ENCODE assay signal across 8 cellular contexts in genomic region chr3:36945326-36945980, GRCh38. TPM values are rescaled to one million over a fixed set of nuclear protein-coding genes. Genes with fewer than 3 reads are reported as not detected.
DNase-seq lines count a peak whose midpoint lies in the region; ATAC-seq and TF ChIP-seq lines count a peak whose summit lies in the region.

No MANE protein-coding gene starts in this region.

- peaks cover 28% of the 10 kb centered on the region for H3K9me3 ChIP-seq in DND-41 (ENCODE audit: insufficient read depth, low read length, severe bottlenecking)

- H4K20me1 ChIP-seq in DND-41 (ENCODE audit: insufficient read depth, low read length), result no peaks in the 10 kb centered on the region

- peaks cover 21% of the 10 kb centered on the region for H3K9me3 Mint-ChIP-seq in activated CD4-positive, alpha-beta memory T cell treated with anti-CD3 and anti-CD28 coated beads, Interleukin-2, amount 10 ng/mL, durations not matched to agents 7 days and 5 days
- H3K9me3 Mint-ChIP-seq in glutamatergic neuron (ENCODE audit: unreplicated experiment), result peaks cover 3% of the 10 kb centered on the region

- H3K27me3 ChIP-seq in DND-41 (ENCODE audit: insufficient read depth, low read length, poor library complexity), result no peaks in the 10 kb centered on the region

- H3K4me1 Mint-ChIP-seq in activated CD4-positive, alpha-beta memory T cell treated with anti-CD3 and anti-CD28 coated beads, Interleukin-2, amount 10 ng/mL, durations not matched to agents 7 days and 5 days, result peaks cover 9% of the 10 kb centered on the region
- H3K4me1 Mint-ChIP-seq in glutamatergic neuron (ENCODE audit: low read depth, unreplicated experiment), result no peaks in the 10 kb centered on the region

- H3K4me1 ChIP-seq in DND-41 (ENCODE audit: insufficient read depth, low read length), result peaks cover 15% of the 10 kb centered on the region

- H3K4me3 ChIP-seq in DND-41 (ENCODE audit: low read depth in 1 of 2, low read length in 2 of 2) (peak overlapping the region in 1 of 2 experiments; percentile 61; a peak in 2 of 4 replicates), retinal pigment epithelial cell (ENCODE audit: low read length) (peak overlapping the region; percentile 66)

- intact Hi-C loops in posterior cingulate gyrus (cut with DNase I), result no loop called here

- CTCF ChIA-PET in activated CD4-positive, alpha-beta memory T cell treated with anti-CD3 and anti-CD28 coated beads, Interleukin-2, amount 10 ng/mL, durations not matched to agents 7 days and 5 days (lab: Charles Lee), result interaction anchor here (0.8 to 2.2 kb wide), 4 partner anchors 13 to 31 kb away, joined by 4 to 15 read pairs (median 6); no protein-coding TSS in a partner anchor

- peak overlapping the region; percentile 72 for H2AFZ ChIP-seq in DND-41 (ENCODE audit: low read depth, low read length)

- peak overlapping the region; percentile 75 for H3K4me3 Mint-ChIP-seq in activated CD4-positive, alpha-beta memory T cell treated with anti-CD3 and anti-CD28 coated beads, Interleukin-2, amount 10 ng/mL, durations not matched to agents 7 days and 5 days
- peak overlapping the region; percentile 84 for H3K4me3 Mint-ChIP-seq in glutamatergic neuron (ENCODE audit: unreplicated experiment)

- peaks cover 8% of the 10 kb centered on the region for H3K27me3 Mint-ChIP-seq in activated CD4-positive, alpha-beta memory T cell treated with anti-CD3 and anti-CD28 coated beads, Interleukin-2, amount 10 ng/mL, durations not matched to agents 7 days and 5 days
- peaks cover 18% of the 10 kb centered on the region for H3K27me3 Mint-ChIP-seq in glutamatergic neuron (ENCODE audit: unreplicated experiment)

- DNase-seq in DND-41 (no peak), glutamatergic neuron (no peak), retinal pigment epithelial cell (ENCODE audit: low read depth) (no peak), posterior cingulate gyrus (no peak), DMS53 (lab: John Stamatoyannopoulos, UW) (no peak), 8988T (no peak)
- no peak for DNase-seq in activated CD4-positive, alpha-beta memory T cell treated with anti-CD3 and anti-CD28 coated beads, Interleukin-2, amount 10 ng/mL, durations not matched to agents 7 days and 5 days

- peak overlapping the region; percentile 69 for H3K4me2 ChIP-seq in DND-41 (ENCODE audit: insufficient read depth, low read length)

- no peak overlapping the region for H3K9ac ChIP-seq in DND-41 (ENCODE audit: low read depth, low read length)

- POLR2A ChIA-PET in activated CD4-positive, alpha-beta memory T cell treated with anti-CD3 and anti-CD28 coated beads, Interleukin-2, amount 10 ng/mL, durations not matched to agents 7 days and 5 days (lab: Charles Lee), result interaction anchor here (1.0 to 2.9 kb wide), 6 partner anchors 10 to 47 kb away, joined by 5 to 13 read pairs (median 8); partner anchors contain the start of genes EPM2AIP1 and MLH1

- TF ChIP-seq CTCF in DND-41 (IDR thresholded peaks at IDR 0.05; ENCODE audit: borderline replicate concordance, extremely low read depth, low read length, poor library complexity, severe bottlenecking) (no peak), glutamatergic neuron (IDR thresholded peaks at IDR 0.05; ENCODE audit: partially characterized antibody, unreplicated experiment) (no peak), retinal pigment epithelial cell (conservative IDR thresholded peaks at IDR 0.05; ENCODE audit: low read depth, low read length) (no peak)

- no peak overlapping the region for H3K27ac Mint-ChIP-seq in activated CD4-positive, alpha-beta memory T cell treated with anti-CD3 and anti-CD28 coated beads, Interleukin-2, amount 10 ng/mL, durations not matched to agents 7 days and 5 days
- H3K27ac Mint-ChIP-seq in glutamatergic neuron (ENCODE audit: unreplicated experiment), result no peak overlapping the region

- peaks cover 18% of the 10 kb centered on the region for H3K36me3 Mint-ChIP-seq in activated CD4-positive, alpha-beta memory T cell treated with anti-CD3 and anti-CD28 coated beads, Interleukin-2, amount 10 ng/mL, durations not matched to agents 7 days and 5 days (ENCODE audit: low read depth)
- peaks cover 17% of the 10 kb centered on the region for H3K36me3 Mint-ChIP-seq in glutamatergic neuron (ENCODE audit: unreplicated experiment)

- H3K79me2 ChIP-seq in DND-41 (ENCODE audit: insufficient read depth, low read length), result no peaks in the 10 kb centered on the region

- no peak overlapping the region for H3K27ac ChIP-seq in DND-41 (ENCODE audit: low read length)

- no peaks in the 10 kb centered on the region for H3K36me3 ChIP-seq in DND-41 (ENCODE audit: insufficient read depth, low read length)

- ATAC-seq in DND-41 (ENCODE audit: insufficient read depth, low read depth) (no peak), HG02678 (IDR thresholded peaks at IDR 0.05; ENCODE audit: unreplicated experiment) (no peak)

RNA-seq across cellular contexts. Expression of gene TRANK1, which starts 0.6 kb away (rescaled TPM):
- 10 to 100 TPM; 78.6 to 85.4 TPM for total RNA-seq in activated CD4-positive, alpha-beta memory T cell treated with anti-CD3 and anti-CD28 coated beads, Interleukin-2, amount 10 ng/mL, durations not matched to agents 7 days and 5 days
- total RNA-seq in glutamatergic neuron (ENCODE audit: unreplicated experiment), result 0.51 TPM

RNA-seq across cellular contexts. Expression of gene EPM2AIP1, which starts 47.5 kb away (rescaled TPM):
- total RNA-seq in activated CD4-positive, alpha-beta memory T cell treated with anti-CD3 and anti-CD28 coated beads, Interleukin-2, amount 10 ng/mL, durations not matched to agents 7 days and 5 days, result 10 to 100 TPM; 21.6 to 28.1 TPM
- total RNA-seq in glutamatergic neuron (ENCODE audit: unreplicated experiment), result 17.2 TPM

RNA-seq across cellular contexts. Expression of gene MLH1, which starts 47.9 kb away (rescaled TPM):
- total RNA-seq in activated CD4-positive, alpha-beta memory T cell treated with anti-CD3 and anti-CD28 coated beads, Interleukin-2, amount 10 ng/mL, durations not matched to agents 7 days and 5 days, result 10 to 100 TPM; 50.9 to 57.5 TPM
- total RNA-seq in glutamatergic neuron (ENCODE audit: unreplicated experiment), result 30.4 TPM

Comparison
In these comparisons a context has a peak if more than half of its experiments do, and no peak if none do; other contexts are left out.
1. RNA of gene TRANK1, which starts 0.6 kb away (total RNA-seq): 78.6 to 85.4 TPM in activated CD4-positive, alpha-beta memory T cell treated with anti-CD3 and anti-CD28 coated beads, Interleukin-2, amount 10 ng/mL, durations not matched to agents 7 days and 5 days; 0.51 TPM in glutamatergic neuron (single experiment); every median in the first group is over 10 times any median in the second.